Comparison of ENCODE assay signal across 8 cellular contexts in genomic region chr15:51842852-51843737, GRCh38. TPM values are rescaled to one million over a fixed set of nuclear protein-coding genes. Genes with fewer than 3 reads are reported as not detected.
A peak's percentile ranks its signal among the peaks of the same experiment; 100 is the strongest.
DNase-seq lines count a peak whose midpoint lies in the region; ATAC-seq and TF ChIP-seq lines count a peak whose summit lies in the region.

No MANE protein-coding gene starts in this region.

- no peaks in the 10 kb centered on the region for H3K9me3 ChIP-seq in RWPE2 (ENCODE audit: severe bottlenecking)

- H3K4me3 ChIP-seq in RWPE2 (ENCODE audit: severe bottlenecking): no peak overlapping the region
- no peak overlapping the region for H3K4me3 ChIP-seq in kidney epithelial cell (ENCODE audit: low read depth, low read length)

- DNase-seq in ACHN (peak; percentile 76), RWPE2 (ENCODE audit: low spot score) (peak; percentile 81), kidney epithelial cell (ENCODE audit: low read depth) (peak; percentile 47), COLO829 (ENCODE audit: low spot score) (no peak), NCI-H1930 (lab: John Stamatoyannopoulos, UW) (no peak)

- in situ Hi-C loops in ACHN (cut with HindIII; ENCODE audit: low pct_ligation_motif_present, low pct_unique_long_range_greater_than_20kb, low sequenced_read_pairs): no loop called here

- H3K36me3 ChIP-seq in RWPE2 (ENCODE audit: low read depth): peaks cover 14% of the 10 kb centered on the region
- H3K36me3 ChIP-seq in kidney epithelial cell (ENCODE audit: control insufficient read depth, insufficient read depth, low read length): no peaks in the 10 kb centered on the region

- H3K4me1 ChIP-seq in RWPE2 (ENCODE audit: insufficient read depth, poor library complexity, severe bottlenecking): peaks cover 86% of the 10 kb centered on the region

- peak overlapping the region; percentile 97 for H3K27ac ChIP-seq in RWPE2 (ENCODE audit: poor library complexity, severe bottlenecking)

- H3K27me3 ChIP-seq in RWPE2 (ENCODE audit: insufficient read depth, poor library complexity, severe bottlenecking) (no peaks in the 10 kb centered on the region), kidney epithelial cell (ENCODE audit: control insufficient read depth, insufficient read depth, low read length) (no peaks in the 10 kb centered on the region)

- TF ChIP-seq CTCF in RWPE2 (IDR thresholded peaks at IDR 0.05; ENCODE audit: poor library complexity, severe bottlenecking) (no peak), kidney epithelial cell (IDR thresholded peaks at IDR 0.05; ENCODE audit: insufficient read depth, low read length, poor library complexity, severe bottlenecking) (no peak)

- ATAC-seq in GM21786 (IDR thresholded peaks at IDR 0.05; ENCODE audit: unreplicated experiment) (peak; percentile 54), RWPE2 (ENCODE audit: low read depth) (peak; percentile 91), GM18858 (IDR thresholded peaks at IDR 0.05; ENCODE audit: unreplicated experiment) (no peak), HG02970 (IDR thresholded peaks at IDR 0.05; ENCODE audit: low FRiP score, unreplicated experiment) (no peak)

RNA-seq across cellular contexts. Expression of gene TMOD3, which starts 13.6 kb away (rescaled TPM):
- 30.7 and 34.5 TPM in 2 replicates for total RNA-seq in kidney epithelial cell

Comparison
In these comparisons a context has a peak if more than half of its experiments do, and no peak if none do; other contexts are left out.
1. DNase-seq: peak in ACHN (single experiment), RWPE2 (single experiment) and kidney epithelial cell (single experiment); none in COLO829 (single experiment) and NCI-H1930 (0 of 2).
2. ATAC-seq: peak in GM21786 (single experiment) and RWPE2 (single experiment); none in GM18858 (single experiment) and HG02970 (single experiment).